13 cellular contexts compared by ENCODE assay signal in genomic region chr5:1513326-1514026, GRCh38. TPM values are rescaled to one million over a fixed set of nuclear protein-coding genes. Genes with fewer than 3 reads are reported as not detected.
DNase-seq lines count a peak whose midpoint lies in the region; TF ChIP-seq lines count a peak whose summit lies in the region.
"Had no signal": no experiment of that assay in that cellular context is flagged by ENCODE, and none has a peak within 500 bp of the region (broad histone marks: within the 10 kb centered on the region; RNA-seq: fewer than 3 reads in every experiment).

No MANE protein-coding gene starts in this region.

- H3K36me3 Mint-ChIP-seq in type B pancreatic cell = peaks cover 4% of the 10 kb centered on the region

- DNase-seq in activated effector memory CD4-positive, alpha-beta T cell treated with anti-CD3 and anti-CD28 coated beads, Interleukin-2, amount 50 U/mL, for 16 hours = peak; percentile 28
- no peak for DNase-seq in activated effector memory CD4-positive, alpha-beta T cell treated with Interleukin-2 at 50 U/mL for 16 hours
- DNase-seq in ecto neural progenitor cell (ENCODE audit: low spot score) (peak; percentile 34), mesenteric fat pad (ENCODE audit: low spot score) (peak; percentile 80), type B pancreatic cell (ENCODE audit: extremely low spot score, unreplicated experiment) (peak; percentile 57), NCI-H2171 treated with DMSO at 0.1 percent for 48 hours (lab: John Stamatoyannopoulos, UW) (no peak), cerebellar nuclear complex (lab: John Stamatoyannopoulos, UW) (no peak)
- no peak for DNase-seq in central memory CD4-positive, alpha-beta T cell
- DNase-seq: ACHN; activated T-cell treated with anti-CD3 and anti-CD28 coated beads, Interleukin-2, amount 50 U/mL, for 24 hours; hypothalamus; NCI-H2171 had no signal

- peaks cover 25% of the 10 kb centered on the region for H3K4me1 Mint-ChIP-seq in type B pancreatic cell (ENCODE audit: unreplicated experiment)

- H3K27me3 Mint-ChIP-seq in type B pancreatic cell = no peaks in the 10 kb centered on the region
- H3K27me3 Mint-ChIP-seq: activated T-cell treated with anti-CD3 and anti-CD28 coated beads, Interleukin-2, amount 50 U/mL, for 24 hours; brain had no signal

- no peaks in the 10 kb centered on the region for H3K9me3 Mint-ChIP-seq in type B pancreatic cell
- H3K9me3 Mint-ChIP-seq: activated T-cell treated with anti-CD3 and anti-CD28 coated beads, Interleukin-2, amount 50 U/mL, for 24 hours; brain had no signal

- TF ChIP-seq CTCF in type B pancreatic cell (conservative IDR thresholded peaks at IDR 0.05) = no peak

- H3K4me3 Mint-ChIP-seq in type B pancreatic cell = peak overlapping the region; percentile 31
- H3K4me3 Mint-ChIP-seq: activated T-cell treated with anti-CD3 and anti-CD28 coated beads, Interleukin-2, amount 50 U/mL, for 24 hours; brain had no signal

- H3K27ac Mint-ChIP-seq in type B pancreatic cell = no peak overlapping the region
- H3K27ac Mint-ChIP-seq: activated T-cell treated with anti-CD3 and anti-CD28 coated beads, Interleukin-2, amount 50 U/mL, for 24 hours had no signal

RNA-seq across cellular contexts. Expression of gene LPCAT1, which starts 10.3 kb away (rescaled TPM):
- total RNA-seq in mesenteric fat pad = 45.7 TPM
- 91.6 and 97.1 TPM in 2 replicates for total RNA-seq in type B pancreatic cell (ENCODE audit: low replicate concordance)

Comparison
In these comparisons a context has a peak if more than half of its experiments do, and no peak if none do; other contexts are left out.
1. DNase-seq: peak in activated effector memory CD4-positive, alpha-beta T cell treated with anti-CD3 and anti-CD28 coated beads, Interleukin-2, amount 50 U/mL, for 16 hours (single experiment), ecto neural progenitor cell (single experiment), mesenteric fat pad (single experiment) and type B pancreatic cell (single experiment); none in activated effector memory CD4-positive, alpha-beta T cell treated with Interleukin-2 at 50 U/mL for 16 hours (single experiment), central memory CD4-positive, alpha-beta T cell (single experiment), NCI-H2171 treated with DMSO at 0.1 percent for 48 hours (single experiment) and cerebellar nuclear complex (0 of 2).